9 cellular contexts compared by ENCODE assay signal in the genomic region with DNA sequence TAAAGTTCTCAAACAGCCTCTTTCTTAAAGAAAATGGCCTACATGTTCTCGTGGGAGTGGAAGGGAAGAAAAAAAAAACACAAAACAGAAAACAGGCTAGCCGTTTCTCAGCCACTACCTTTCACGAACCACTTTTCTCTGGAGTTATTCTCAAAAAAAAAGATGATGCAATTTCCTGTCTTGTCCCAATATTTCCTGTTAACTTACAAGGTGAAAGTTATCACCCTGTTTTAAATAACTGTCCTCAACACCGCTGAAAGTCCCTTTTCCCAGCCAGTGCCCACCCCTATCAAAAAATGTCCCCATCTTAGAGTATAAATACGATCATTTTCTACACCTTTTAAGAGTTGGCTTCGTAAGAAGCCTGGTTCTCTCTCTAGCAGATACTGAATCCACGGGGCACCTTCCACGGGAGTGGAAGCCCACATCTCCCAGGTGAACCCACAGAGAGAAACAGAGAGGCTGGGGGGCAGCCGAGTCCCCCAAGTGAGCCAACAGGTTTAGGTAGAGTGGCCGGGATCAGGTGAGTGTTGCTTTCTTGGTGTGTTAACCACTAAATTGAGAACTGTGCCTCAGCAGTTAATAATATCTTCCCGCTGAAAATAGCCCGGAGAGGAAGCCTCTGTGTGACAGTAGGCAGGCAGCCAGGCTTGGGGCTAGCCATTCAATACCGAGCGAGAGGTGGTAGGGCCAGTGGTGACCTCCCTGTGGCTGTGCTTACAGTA. TPM values are rescaled to one million over a fixed set of nuclear protein-coding genes. Genes with fewer than 3 reads are reported as not detected.
DNase-seq lines count a peak whose midpoint lies in the region; ATAC-seq and TF ChIP-seq lines count a peak whose summit lies in the region.
"Had no signal": no experiment of that assay in that cellular context is flagged by ENCODE, and none has a peak within 500 bp of the region (broad histone marks: within the 10 kb centered on the region; RNA-seq: fewer than 3 reads in every experiment).

No MANE protein-coding gene starts in this region.

- H3K9me3 ChIP-seq in CD8-positive, alpha-beta T cell (ENCODE audit: low read length) = no peaks in the 10 kb centered on the region
- no peaks in the 10 kb centered on the region for H3K9me3 ChIP-seq in ascending aorta

- H3K36me3 ChIP-seq in CD8-positive, alpha-beta T cell (ENCODE audit: insufficient read depth, low read length) = no peaks in the 10 kb centered on the region
- H3K36me3 ChIP-seq in ascending aorta = peaks cover 0 to 7% of the 10 kb centered on the region in 2 donors

- H3K27ac ChIP-seq in CD8-positive, alpha-beta T cell (ENCODE audit: low read depth, low read length) = no peak overlapping the region
- H3K27ac ChIP-seq in ascending aorta = peak overlapping the region; percentile 97 to 99

- H3K27me3 ChIP-seq in CD8-positive, alpha-beta T cell (ENCODE audit: insufficient read depth, low read length) = no peaks in the 10 kb centered on the region
- no peaks in the 10 kb centered on the region for H3K27me3 ChIP-seq in ascending aorta

- no peak overlapping the region for H3K4me3 ChIP-seq in CD8-positive, alpha-beta T cell (ENCODE audit: low read depth, low read length)
- H3K4me3 ChIP-seq in ascending aorta = peak overlapping the region; percentile 32 to 47

- POLR2A ChIA-PET in CD8-positive, alpha-beta T cell (lab: Charles Lee) = interaction anchor here (1.1 to 1.3 kb wide), 2 partner anchors 10 to 17 kb away, joined by 4 read pairs; no protein-coding TSS in a partner anchor

- H3K9me3 Mint-ChIP-seq in CD8-positive, alpha-beta T cell = no peaks in the 10 kb centered on the region

- intact Hi-C loops in CD8-positive, alpha-beta T cell (cut with DNase I, micrococcal nuclease) = no loop called here
- intact Hi-C loops in ascending aorta (cut with DNase I) = loop anchor here (2.0 to 5.0 kb wide), 2 partner anchors 62 to 153 kb away; no protein-coding TSS in a partner anchor
- intact Hi-C loops in left colon (cut with DNase I, micrococcal nuclease) = no loop called here

- no peaks in the 10 kb centered on the region for H3K27me3 Mint-ChIP-seq in CD8-positive, alpha-beta T cell (ENCODE audit: low read depth)

- H3K4me1 ChIP-seq in CD8-positive, alpha-beta T cell (ENCODE audit: insufficient read depth, low read length) = peaks cover 64% of the 10 kb centered on the region
- H3K4me1 ChIP-seq in ascending aorta = peaks cover 65 to 93% of the 10 kb centered on the region in 2 donors

- CTCF ChIA-PET in CD8-positive, alpha-beta T cell (lab: Charles Lee) = interaction anchor here (0.9 to 1.1 kb wide), 2 partner anchors 10 to 78 kb away, joined by 3 to 4 read pairs; no protein-coding TSS in a partner anchor

- H3K4me3 Mint-ChIP-seq in CD8-positive, alpha-beta T cell = peak overlapping the region; percentile 46

- ATAC-seq in CD8-positive, alpha-beta T cell = no peak
- ATAC-seq in GM19452 (IDR thresholded peaks at IDR 0.05; ENCODE audit: unreplicated experiment) (peak; percentile 52), left colon (no peak)
- ATAC-seq: HCT116 had no signal

- H3K4me1 Mint-ChIP-seq in CD8-positive, alpha-beta T cell (ENCODE audit: low read depth) = peaks cover 89% of the 10 kb centered on the region

- peak overlapping the region; percentile 76 for H3K27ac Mint-ChIP-seq in CD8-positive, alpha-beta T cell

- no peak for TF ChIP-seq CTCF in CD8-positive, alpha-beta T cell (IDR thresholded peaks at IDR 0.05)
- no peak for TF ChIP-seq CTCF in ascending aorta (IDR thresholded peaks at IDR 0.05)

- no peak for DNase-seq in CD8-positive, alpha-beta T cell
- peak; percentile 76 for DNase-seq in KG1 (lab: John Stamatoyannopoulos, UW)
- no peak for DNase-seq in ascending aorta (ENCODE audit: low spot score in 2 of 2)
- peak; percentile 57 to 78 for DNase-seq in lung microvascular endothelial cell (ENCODE audit: low read depth in 2 of 2)
- no peak for DNase-seq in NK-92 treated with Interleukin-12 subunit alpha and Interleukin-12 subunit beta, amount 100 ng/mL, for 24 hours (lab: John Stamatoyannopoulos, UW)
- DNase-seq in left colon = no peak
- DNase-seq in NCI-H1105 treated with DMSO at 0.1 percent for 48 hours (lab: John Stamatoyannopoulos, UW) = no peak

- H3K36me3 Mint-ChIP-seq in CD8-positive, alpha-beta T cell = peaks cover 14% of the 10 kb centered on the region

RNA-seq across cellular contexts. Expression of a gene that starts 15.9 kb away (rescaled TPM):
- total RNA-seq in CD8-positive, alpha-beta T cell = 100 to 1,000 TPM; 227 to 236 TPM
- 76.5 TPM for total RNA-seq in ascending aorta
- total RNA-seq in lung microvascular endothelial cell = 3.0 and 3.1 TPM in 2 replicates
- total RNA-seq in left colon = 10 to 100 TPM; 36.4 to 50.0 TPM

Comparison
In these comparisons a context has a peak if more than half of its experiments do, and no peak if none do; other contexts are left out.
1. DNase-seq: peak in KG1 (single experiment) and lung microvascular endothelial cell (2 of 2); none in CD8-positive, alpha-beta T cell (0 of 7), ascending aorta (0 of 2), NK-92 treated with Interleukin-12 subunit alpha and Interleukin-12 subunit beta, amount 100 ng/mL, for 24 hours (single experiment), left colon (0 of 2) and NCI-H1105 treated with DMSO at 0.1 percent for 48 hours (single experiment).